In genomic region chr1:109762821-109763645, GRCh38 we compare ENCODE assay signal across 11 cellular contexts. TPM values are rescaled to one million over a fixed set of nuclear protein-coding genes. Genes with fewer than 3 reads are reported as not detected.
DNase-seq lines count a peak whose midpoint lies in the region; ATAC-seq, FAIRE-seq and TF ChIP-seq lines count a peak whose summit lies in the region.
"Had no signal": no experiment of that assay in that cellular context is flagged by ENCODE, and none has a peak within 500 bp of the region (broad histone marks: within the 10 kb centered on the region; RNA-seq: fewer than 3 reads in every experiment).

No MANE protein-coding gene starts in this region.

- H3K27ac Mint-ChIP-seq in MCF 10A (ENCODE audit: low read depth, unreplicated experiment), result no peak overlapping the region
- H3K27ac Mint-ChIP-seq in activated naive CD8-positive, alpha-beta T cell treated with anti-CD3 and anti-CD28 coated beads, Interleukin-2, amount 50 U/mL, for 24 hours, result peak overlapping the region; percentile 41

- CTCF ChIA-PET in MCF 10A (lab: Yijun Ruan, JAX), result interaction anchor here (0.8 to 1.5 kb wide), 3 partner anchors 120 to 221 kb away, joined by 3 to 8 read pairs (median 6); no protein-coding TSS in a partner anchor

- no peaks in the 10 kb centered on the region for H3K36me3 Mint-ChIP-seq in MCF 10A (ENCODE audit: insufficient read depth, unreplicated experiment)
- H3K36me3 Mint-ChIP-seq in activated naive CD8-positive, alpha-beta T cell treated with anti-CD3 and anti-CD28 coated beads, Interleukin-2, amount 50 U/mL, for 24 hours (ENCODE audit: low read depth), result no peaks in the 10 kb centered on the region
- H3K36me3 Mint-ChIP-seq: CD4-positive, CD25-positive, alpha-beta regulatory T cell had no signal

- H3K27ac ChIP-seq in breast epithelium, result no peak overlapping the region
- peak overlapping the region; percentile 12 for H3K27ac ChIP-seq in vagina

- POLR2A ChIA-PET in MCF 10A (lab: Yijun Ruan, JAX), result no interaction called here

- H3K27me3 Mint-ChIP-seq in MCF 10A (ENCODE audit: insufficient read depth, unreplicated experiment), result no peaks in the 10 kb centered on the region
- no peaks in the 10 kb centered on the region for H3K27me3 Mint-ChIP-seq in activated naive CD8-positive, alpha-beta T cell treated with anti-CD3 and anti-CD28 coated beads, Interleukin-2, amount 50 U/mL, for 24 hours
- H3K27me3 Mint-ChIP-seq: CD4-positive, CD25-positive, alpha-beta regulatory T cell had no signal

- TF ChIP-seq POLR2A in breast epithelium (IDR thresholded peaks at IDR 0.05), result no peak
- TF ChIP-seq POLR2A in vagina (IDR thresholded peaks at IDR 0.05), result no peak

- H3K27me3 ChIP-seq in breast epithelium (no peaks in the 10 kb centered on the region), vagina (no peaks in the 10 kb centered on the region)

- H3K36me3 ChIP-seq in breast epithelium (no peaks in the 10 kb centered on the region), vagina (no peaks in the 10 kb centered on the region)

- FAIRE-seq in GM19239 (lab: Jason Lieb, UNC), result no peak

- H3K4me3 ChIP-seq in breast epithelium (no peak overlapping the region), vagina (no peak overlapping the region)

- H3K9me3 ChIP-seq in breast epithelium (no peaks in the 10 kb centered on the region), vagina (no peaks in the 10 kb centered on the region)

- H3K9me3 Mint-ChIP-seq in MCF 10A (ENCODE audit: unreplicated experiment), result no peaks in the 10 kb centered on the region
- H3K9me3 Mint-ChIP-seq in activated naive CD8-positive, alpha-beta T cell treated with anti-CD3 and anti-CD28 coated beads, Interleukin-2, amount 50 U/mL, for 24 hours, result no peaks in the 10 kb centered on the region

- no peak overlapping the region for H3K4me3 Mint-ChIP-seq in MCF 10A (ENCODE audit: unreplicated experiment)
- H3K4me3 Mint-ChIP-seq in activated naive CD8-positive, alpha-beta T cell treated with anti-CD3 and anti-CD28 coated beads, Interleukin-2, amount 50 U/mL, for 24 hours, result no peak overlapping the region
- H3K4me3 Mint-ChIP-seq: CD4-positive, CD25-positive, alpha-beta regulatory T cell had no signal

- H3K4me1 ChIP-seq in breast epithelium (no peaks in the 10 kb centered on the region), vagina (peaks cover 11% of the 10 kb centered on the region)

- TF ChIP-seq CTCF in MCF 10A (IDR thresholded peaks at IDR 0.05; ENCODE audit: unreplicated experiment), result no peak
- TF ChIP-seq CTCF in breast epithelium (IDR thresholded peaks at IDR 0.05), result no peak
- no peak for TF ChIP-seq CTCF in vagina (IDR thresholded peaks at IDR 0.05)

- no TSS peak for BruUV-seq in MCF 10A (replicated peaks; lab: Mats Ljungman, UMichigan)

- no peak for ATAC-seq in activated naive CD8-positive, alpha-beta T cell treated with anti-CD3 and anti-CD28 coated beads, Interleukin-2, amount 50 U/mL, for 24 hours
- ATAC-seq in left lobe of liver, result peak; percentile 16
- no peak for ATAC-seq in GM18858 (IDR thresholded peaks at IDR 0.05; ENCODE audit: unreplicated experiment)
- no peak for ATAC-seq in GM18498 (IDR thresholded peaks at IDR 0.05; ENCODE audit: unreplicated experiment)

- intact Hi-C loops in MCF 10A (cut with micrococcal nuclease), result no loop called here
- intact Hi-C loops in breast epithelium (cut with DNase I; ENCODE audit: low total_unique reads), result loop anchor here (10.0 kb wide), 1 partner anchor 218 kb away; the partner anchor contains the start of gene GNAI3
- intact Hi-C loops in vagina (cut with DNase I), result no loop called here

- DNase-seq in MCF 10A (ENCODE audit: unreplicated experiment) (peak; percentile 17), breast epithelium (ENCODE audit: low spot score in 2 of 2) (no peak), left lobe of liver (ENCODE audit: low spot score) (peak; percentile 30), vagina (ENCODE audit: extremely low spot score in 2 of 2) (no peak), GM19239 (ENCODE audit: insufficient read length, low spot score) (no peak)
- DNase-seq in activated naive CD8-positive, alpha-beta T cell treated with anti-CD3 and anti-CD28 coated beads, Interleukin-2, amount 50 U/mL, for 24 hours, result no peak
- DNase-seq: CD4-positive, CD25-positive, alpha-beta regulatory T cell; NCI-H1048; stimulated activated CD4-positive, alpha-beta T cell treated with anti-CD3 and anti-CD28 coated beads, Interleukin-4, amount 100 ng/mL, for 4 hours had no signal

- H3K4me1 Mint-ChIP-seq in MCF 10A (ENCODE audit: insufficient read depth, unreplicated experiment), result no peaks in the 10 kb centered on the region
- no peaks in the 10 kb centered on the region for H3K4me1 Mint-ChIP-seq in activated naive CD8-positive, alpha-beta T cell treated with anti-CD3 and anti-CD28 coated beads, Interleukin-2, amount 50 U/mL, for 24 hours
- H3K4me1 Mint-ChIP-seq: CD4-positive, CD25-positive, alpha-beta regulatory T cell had no signal

RNA-seq across cellular contexts. Expression of gene EPS8L3, which starts 0.7 kb away (rescaled TPM):
- total RNA-seq in MCF 10A (2022), result not detected in 2 replicates
- total RNA-seq in breast epithelium, result 1 to 10 TPM in 1 of 3 donors, not detected in 2; 3.6 TPM
- 0.15 TPM for total RNA-seq in left lobe of liver
- total RNA-seq in vagina, result not detected
- total RNA-seq: CD4-positive, CD25-positive, alpha-beta regulatory T cell had no signal

RNA-seq across cellular contexts. Expression of gene GSTM3, which starts 22.2 kb away (rescaled TPM):
- total RNA-seq in MCF 10A (2022) (not detected in 2 replicates), breast epithelium (100 to 1,000 TPM in 2 of 3 donors, 10 to 100 TPM in 1; 40.0 to 226 (median 105) TPM), left lobe of liver (3.0 TPM), vagina (199 TPM)

RNA-seq across cellular contexts. Expression of gene GSTM5, which starts 51.0 kb away (rescaled TPM):
- not detected in 2 replicates for total RNA-seq in MCF 10A (2022)
- 1 to 10 TPM; 1.8 to 4.6 (median 3.6) TPM for total RNA-seq in breast epithelium
- 0.10 TPM for total RNA-seq in left lobe of liver
- total RNA-seq in vagina, result 21.1 TPM
- total RNA-seq: CD4-positive, CD25-positive, alpha-beta regulatory T cell had no signal

Comparison
In these comparisons a context has a peak if more than half of its experiments do, and no peak if none do; other contexts are left out.
1. DNase-seq: peak in MCF 10A (single experiment) and left lobe of liver (single experiment); none in breast epithelium (0 of 2), activated naive CD8-positive, alpha-beta T cell treated with anti-CD3 and anti-CD28 coated beads, Interleukin-2, amount 50 U/mL, for 24 hours (single experiment), vagina (0 of 2) and GM19239 (single experiment).
2. RNA of gene GSTM3, which starts 22.2 kb away (total RNA-seq): 199 TPM in vagina (single experiment) and 40.0 to 226 TPM in breast epithelium; 3.0 TPM in left lobe of liver (single experiment) and not detected in MCF 10A; every median in the first group is over 10 times any median in the second.